Comparison of ENCODE assay signal across 33 cellular contexts in genomic region chr10:127411062-127411461, GRCh38.
"Had no signal": no experiment of that assay in that cellular context is flagged by ENCODE, and none has a peak within 500 bp of the region (broad histone marks: within the 10 kb centered on the region; RNA-seq: fewer than 3 reads in every experiment).

No MANE protein-coding gene starts in this region.

- H3K4me1 ChIP-seq: ascending aorta, body of pancreas, breast epithelium had no signal

- DNase-seq: activated effector memory CD4-positive, alpha-beta T cell treated with anti-CD3 and anti-CD28 coated beads, Interleukin-2, amount 50 U/mL, for 16 hours; activated effector memory CD4-positive, alpha-beta T cell treated with Interleukin-2 at 50 U/mL for 16 hours; activated gamma-delta T cell; activated gamma-delta T cell treated with Interleukin-2 at 50 U/mL for 16 hours; activated naive CD4-positive, alpha-beta T cell; activated naive CD4-positive, alpha-beta T cell treated with anti-CD3 and anti-CD28 coated beads for 36 hours; activated naive CD4-positive, alpha-beta T cell treated with anti-CD3 and anti-CD28 coated beads, Interleukin-2, amount 10 ng/mL, durations not matched to agents 7 days and 5 days; activated naive CD4-positive, alpha-beta T cell treated with anti-CD3 and anti-CD28 coated beads, Interleukin-2, amount 50 U/mL, for 16 hours; activated naive CD4-positive, alpha-beta T cell treated with Interleukin-2 at 50 U/mL for 16 hours; activated naive CD8-positive, alpha-beta T cell treated with anti-CD3 and anti-CD28 coated beads for 36 hours; activated naive CD8-positive, alpha-beta T cell treated with anti-CD3 and anti-CD28 coated beads, Interleukin-2, amount 10 ng/mL, durations not matched to agents 7 days and 5 days; activated naive CD8-positive, alpha-beta T cell treated with anti-CD3 and anti-CD28 coated beads, Interleukin-2, amount 50 U/mL, for 24 hours; activated T-cell treated with anti-CD3 and anti-CD28 coated beads for 4 hours; activated T-cell treated with anti-CD3 and anti-CD28 coated beads, Interleukin-2, amount 50 U/mL, for 1 hour; activated T-cell treated with anti-CD3 and anti-CD28 coated beads, Interleukin-2, amount 50 U/mL, for 24 hours; activated T-cell treated with anti-CD3 and anti-CD28 coated beads, Interleukin-2, amount 50 U/mL, for 4 hours; activated T-cell treated with anti-CD3 and anti-CD28 coated beads, Interleukin-2, amount 50 U/mL, for 48 hours; activated T-cell treated with anti-CD3 and anti-CD28 coated beads, Interleukin-2, amount 50 U/mL, for 72 hours; amniotic stem cell; amygdala; anterior cingulate cortex; aorta; body of pancreas; brain microvascular endothelial cell; caudate nucleus; central memory CD4-positive, alpha-beta T cell; cerebellar nuclear complex had no signal

- H3K36me3 ChIP-seq: adrenal gland, cardiac muscle cell had no signal

- ATAC-seq: activated naive CD4-positive, alpha-beta T cell treated with anti-CD3 and anti-CD28 coated beads, Interleukin-2, amount 50 U/mL, for 72 hours; activated naive CD8-positive, alpha-beta T cell treated with anti-CD3 and anti-CD28 coated beads, Interleukin-2, amount 50 U/mL, for 24 hours; activated T-cell treated with anti-CD3 and anti-CD28 coated beads, Interleukin-2, amount 50 U/mL, for 4 hours; activated T-cell treated with anti-CD3 and anti-CD28 coated beads, Interleukin-2, amount 50 U/mL, for 72 hours; activated T-helper 17 cell treated with anti-CD3 and anti-CD28 coated beads, Interleukin-2, amount 50 U/mL, for 72 hours; body of pancreas had no signal

- H3K27me3 ChIP-seq: adrenal gland, ascending aorta, body of pancreas, brain microvascular endothelial cell, breast epithelium, cardiac muscle cell had no signal

- H3K9me3 ChIP-seq: adrenal gland, ascending aorta, body of pancreas, breast epithelium had no signal

- H3K4me3 ChIP-seq: adrenal gland, ascending aorta, body of pancreas, breast epithelium, cardiac muscle cell had no signal

- H3K27ac ChIP-seq: adrenal gland, ascending aorta, body of pancreas, brain microvascular endothelial cell, breast epithelium, cardiac muscle cell had no signal
